In genomic region chr6:167094436-167094819, GRCh38 we compare ENCODE assay signal across 9 cellular contexts. TPM values are rescaled to one million over a fixed set of nuclear protein-coding genes. Genes with fewer than 3 reads are reported as not detected.
DNase-seq lines count a peak whose midpoint lies in the region; ATAC-seq and TF ChIP-seq lines count a peak whose summit lies in the region.
"Had no signal": no experiment of that assay in that cellular context is flagged by ENCODE, and none has a peak within 500 bp of the region (broad histone marks: within the 10 kb centered on the region; RNA-seq: fewer than 3 reads in every experiment).

No MANE protein-coding gene starts in this region.

- DNase-seq in medulla oblongata (ENCODE audit: extremely low spot score) (peak; percentile 8), posterior vena cava (ENCODE audit: low spot score) (no peak), EL (no peak), upper lobe of left lung (no peak), PC-9 (no peak)

- H4K20me1 ChIP-seq in PC-9 (ENCODE audit: insufficient read depth) = no peaks in the 10 kb centered on the region

- H3K4me3 ChIP-seq in HUES48 (ENCODE audit: low read depth, low read length) = no peak overlapping the region
- H3K4me3 ChIP-seq in upper lobe of left lung = peak overlapping the region in 2 of 4 donors; percentile 9 to 12
- H3K4me3 ChIP-seq in PC-9 = no peak overlapping the region
- H3K4me3 ChIP-seq: lung had no signal

- no peak overlapping the region for H3K4me2 ChIP-seq in PC-9

- no peak for TF ChIP-seq EP300 in upper lobe of left lung (IDR thresholded peaks at IDR 0.05)

- 67% methylated on average over 12 of the region's 12 CpGs for WGBS in upper lobe of left lung, 2 donors

- H2AFZ ChIP-seq in PC-9 = no peak overlapping the region

- H3K27ac ChIP-seq in HUES48 (ENCODE audit: low read depth, low read length) = peak overlapping the region; percentile 3
- peak overlapping the region in 1 of 4 donors; percentile 39 for H3K27ac ChIP-seq in upper lobe of left lung
- H3K27ac ChIP-seq in PC-9 = no peak overlapping the region

- ATAC-seq in GM18505 (IDR thresholded peaks at IDR 0.05; ENCODE audit: unreplicated experiment) (peak; percentile 3), GM21529 (IDR thresholded peaks at IDR 0.05; ENCODE audit: unreplicated experiment) (peak; percentile 25), upper lobe of left lung (ENCODE audit: low FRiP score in 2 of 2) (no peak)

- TF ChIP-seq CTCF in upper lobe of left lung (IDR thresholded peaks at IDR 0.05) = no peak
- no peak for TF ChIP-seq CTCF in PC-9 (conservative IDR thresholded peaks at IDR 0.05)

- no peaks in the 10 kb centered on the region for H3K9me2 ChIP-seq in PC-9 (ENCODE audit: insufficient read depth)

- POLR2A ChIA-PET in PC-9 (lab: Charles Lee; ENCODE audit: unreplicated experiment) = no interaction called here

- no peaks in the 10 kb centered on the region for H3K9me3 ChIP-seq in HUES48 (ENCODE audit: control insufficient read depth, insufficient read depth, low read length)
- no peaks in the 10 kb centered on the region for H3K9me3 ChIP-seq in upper lobe of left lung
- H3K9me3 ChIP-seq in PC-9 (ENCODE audit: insufficient read depth, low read depth) = no peaks in the 10 kb centered on the region

- no peak for TF ChIP-seq POLR2A in GM18505 (IDR thresholded peaks at IDR 0.05; ENCODE audit: borderline replicate concordance, extremely low read depth, insufficient read depth, insufficient read length)
- no peak for TF ChIP-seq POLR2A in upper lobe of left lung (IDR thresholded peaks at IDR 0.05)

- H3K79me2 ChIP-seq in PC-9 (ENCODE audit: low read depth) = no peaks in the 10 kb centered on the region

- H3F3A ChIP-seq in PC-9 (ENCODE audit: insufficient read depth, low read depth) = no peaks in the 10 kb centered on the region

- intact Hi-C loops in posterior vena cava (cut with DNase I) = no loop called here
- intact Hi-C loops in PC-9 (cut with micrococcal nuclease; ENCODE audit: unreplicated experiment) = no loop called here

- no TSS peak for BruUV-seq in PC-9 (replicated peaks; lab: Mats Ljungman, UMichigan)

- CTCF ChIA-PET in PC-9 (lab: Charles Lee) = no interaction called here

- H3K36me3 ChIP-seq in HUES48 (ENCODE audit: control insufficient read depth, insufficient read depth, low read length) (no peaks in the 10 kb centered on the region), upper lobe of left lung (no peaks in the 10 kb centered on the region), PC-9 (ENCODE audit: low read depth) (no peaks in the 10 kb centered on the region)

- peaks cover 11% of the 10 kb centered on the region for H3K4me1 ChIP-seq in HUES48 (ENCODE audit: control insufficient read depth, insufficient read depth, low read length)
- H3K4me1 ChIP-seq in upper lobe of left lung = peaks cover 0 to 12% (median 8%) of the 10 kb centered on the region in 4 donors
- H3K4me1 ChIP-seq in PC-9 (replicated peaks; ENCODE audit: insufficient read depth) = no peaks in the 10 kb centered on the region

- no peak overlapping the region for H3K9ac ChIP-seq in HUES48 (ENCODE audit: low read depth, low read length)

- H3K27me3 ChIP-seq in HUES48 (ENCODE audit: control insufficient read depth, insufficient read depth, low read length) = no peaks in the 10 kb centered on the region
- no peaks in the 10 kb centered on the region for H3K27me3 ChIP-seq in upper lobe of left lung
- peaks cover 89% of the 10 kb centered on the region for H3K27me3 ChIP-seq in PC-9 (ENCODE audit: insufficient read depth, low read depth)

RNA-seq across cellular contexts. Expression of gene CCR6, which starts 28.5 kb away (rescaled TPM):
- total RNA-seq in posterior vena cava (not detected), upper lobe of left lung (1 to 10 TPM in 2 of 6 donors, under 1 TPM in 1, not detected in 3; 0.34 to 1.9 (median 1.0) TPM), PC-9 (2021) (not detected in 2 replicates)

Comparison
In these comparisons a context has a peak if more than half of its experiments do, and no peak if none do; other contexts are left out.
1. ATAC-seq: peak in GM18505 (single experiment) and GM21529 (single experiment); none in upper lobe of left lung (0 of 2).